Comparison of ENCODE assay signal across 8 cellular contexts in genomic region chr11:126267650-126268049, GRCh38. TPM values are rescaled to one million over a fixed set of nuclear protein-coding genes. Genes with fewer than 3 reads are reported as not detected.
DNase-seq lines count a peak whose midpoint lies in the region; ATAC-seq and TF ChIP-seq lines count a peak whose summit lies in the region.

No MANE protein-coding gene starts in this region.

- H3K27me3 ChIP-seq in body of pancreas, result no peaks in the 10 kb centered on the region
- no peaks in the 10 kb centered on the region for H3K27me3 ChIP-seq in lower lobe of right lung (ENCODE audit: low read depth)
- H3K27me3 ChIP-seq in upper lobe of left lung, result no peaks in the 10 kb centered on the region

- peak overlapping the region; percentile 85 to 91 (median 88) for H3K27ac ChIP-seq in body of pancreas
- H3K27ac ChIP-seq in lower lobe of right lung, result peak overlapping the region; percentile 88
- peak overlapping the region; percentile 91 to 97 (median 92) for H3K27ac ChIP-seq in upper lobe of left lung

- H3K4me1 ChIP-seq in body of pancreas, result peaks cover 24% of the 10 kb centered on the region
- peaks cover 22% of the 10 kb centered on the region for H3K4me1 ChIP-seq in lower lobe of right lung
- peaks cover 13 to 24% (median 17%) of the 10 kb centered on the region in 4 donors for H3K4me1 ChIP-seq in upper lobe of left lung

- TF ChIP-seq CTCF in body of pancreas (IDR thresholded peaks at IDR 0.05), result no peak
- TF ChIP-seq CTCF in lower lobe of right lung (IDR thresholded peaks at IDR 0.05), result no peak
- TF ChIP-seq CTCF in upper lobe of left lung (IDR thresholded peaks at IDR 0.05), result no peak

- H3K4me3 Mint-ChIP-seq in activated naive CD4-positive, alpha-beta T cell treated with anti-CD3 and anti-CD28 coated beads, Interleukin-2, amount 10 ng/mL, durations not matched to agents 7 days and 5 days, result peak overlapping the region; percentile 98

- peak overlapping the region; percentile 98 for H3K27ac Mint-ChIP-seq in activated naive CD4-positive, alpha-beta T cell treated with anti-CD3 and anti-CD28 coated beads, Interleukin-2, amount 10 ng/mL, durations not matched to agents 7 days and 5 days

- H3K36me3 Mint-ChIP-seq in activated naive CD4-positive, alpha-beta T cell treated with anti-CD3 and anti-CD28 coated beads, Interleukin-2, amount 10 ng/mL, durations not matched to agents 7 days and 5 days, result peaks cover 65% of the 10 kb centered on the region

- intact Hi-C loops in body of pancreas (cut with DNase I), result no loop called here
- intact Hi-C loops in lower lobe of right lung (cut with DNase I), result no loop called here

- ATAC-seq in body of pancreas (peak; percentile 45), lower lobe of right lung (peak in 1 of 2 donors; percentile 1), upper lobe of left lung (ENCODE audit: low FRiP score in 2 of 2) (no peak)

- peaks cover 45% of the 10 kb centered on the region for H3K4me1 Mint-ChIP-seq in activated naive CD4-positive, alpha-beta T cell treated with anti-CD3 and anti-CD28 coated beads, Interleukin-2, amount 10 ng/mL, durations not matched to agents 7 days and 5 days

- TF ChIP-seq EP300 in upper lobe of left lung (IDR thresholded peaks at IDR 0.05), result no peak

- CTCF ChIA-PET in activated naive CD4-positive, alpha-beta T cell treated with anti-CD3 and anti-CD28 coated beads, Interleukin-2, amount 10 ng/mL, durations not matched to agents 7 days and 5 days (lab: Charles Lee), result interaction anchor here (0.9 kb wide), 1 partner anchor 54 kb away, joined by 3 read pairs; no protein-coding TSS in a partner anchor

- peak in 1 of 3 donors; percentile 29 for TF ChIP-seq POLR2A in body of pancreas (IDR thresholded peaks at IDR 0.05)
- TF ChIP-seq POLR2A in upper lobe of left lung (IDR thresholded peaks at IDR 0.05), result no peak

- H3K36me3 ChIP-seq in body of pancreas (replicated peaks in 1 of 2; ENCODE audit: insufficient read depth in 1 of 2, low read depth in 2 of 2) (peaks cover 30 to 39% of the 10 kb centered on the region in 2 donors), lower lobe of right lung (peaks cover 50% of the 10 kb centered on the region), upper lobe of left lung (peaks cover 25 to 53% (median 47%) of the 10 kb centered on the region in 4 donors)

- no peaks in the 10 kb centered on the region for H3K27me3 Mint-ChIP-seq in activated naive CD4-positive, alpha-beta T cell treated with anti-CD3 and anti-CD28 coated beads, Interleukin-2, amount 10 ng/mL, durations not matched to agents 7 days and 5 days

- no peaks in the 10 kb centered on the region for H3K9me3 Mint-ChIP-seq in activated naive CD4-positive, alpha-beta T cell treated with anti-CD3 and anti-CD28 coated beads, Interleukin-2, amount 10 ng/mL, durations not matched to agents 7 days and 5 days

- H3K9me3 ChIP-seq in body of pancreas (no peaks in the 10 kb centered on the region), lower lobe of right lung (no peaks in the 10 kb centered on the region), upper lobe of left lung (no peaks in the 10 kb centered on the region)

- 25 to 33% methylated on average over 6 of the region's 6 CpGs for WGBS in body of pancreas, 2 donors
- WGBS in upper lobe of left lung, 2 donors, result 65 to 69% methylated on average over 6 of the region's 6 CpGs

- no peak for DNase-seq in activated naive CD4-positive, alpha-beta T cell treated with anti-CD3 and anti-CD28 coated beads, Interleukin-2, amount 10 ng/mL, durations not matched to agents 7 days and 5 days
- DNase-seq in activated naive CD4-positive, alpha-beta T cell treated with anti-CD3 and anti-CD28 coated beads, Interleukin-2, amount 50 U/mL, for 16 hours, result no peak
- peak; percentile 86 to 93 (median 90) for DNase-seq in body of pancreas
- no peak for DNase-seq in lower lobe of right lung
- peak in 1 of 2 donors; percentile 41 for DNase-seq in upper lobe of left lung
- no peak for DNase-seq in activated CD8-positive, alpha-beta memory T cell treated with anti-CD3 and anti-CD28 coated beads for 24 hours
- no peak for DNase-seq in NCI-H524 treated with DMSO at 0.1 percent for 48 hours (lab: John Stamatoyannopoulos, UW)
- DNase-seq in NCI-H2171 (lab: John Stamatoyannopoulos, UW), result no peak

- peak overlapping the region; percentile 68 to 78 for H3K4me3 ChIP-seq in body of pancreas
- H3K4me3 ChIP-seq in lower lobe of right lung, result peak overlapping the region; percentile 86
- H3K4me3 ChIP-seq in upper lobe of left lung, result peak overlapping the region; percentile 59 to 79 (median 69)

RNA-seq across cellular contexts. Expression of gene SRPRA, which starts 1.0 kb away (rescaled TPM):
- 100 to 1,000 TPM; 120 to 191 TPM for total RNA-seq in body of pancreas
- 108 TPM for total RNA-seq in lower lobe of right lung
- total RNA-seq in upper lobe of left lung, result 100 to 1,000 TPM in 5 of 6 donors, 10 to 100 TPM in 1; 76.0 to 131 (median 113) TPM

RNA-seq across cellular contexts. Expression of gene FOXRED1, which starts 1.3 kb away (rescaled TPM):
- total RNA-seq in body of pancreas (10 to 100 TPM in 1 of 2 donors, 1 to 10 TPM in 1; 9.3 to 19.1 TPM), lower lobe of right lung (16.6 TPM), upper lobe of left lung (10 to 100 TPM; 10.9 to 20.7 (median 17.8) TPM)

RNA-seq across cellular contexts. Expression of gene TIRAP, which starts 15.2 kb away (rescaled TPM):
- total RNA-seq in body of pancreas, result 10 to 100 TPM in 1 of 2 donors, 1 to 10 TPM in 1; 8.3 to 13.5 TPM
- total RNA-seq in lower lobe of right lung, result 15.2 TPM
- total RNA-seq in upper lobe of left lung, result 10 to 100 TPM in 4 of 6 donors, 1 to 10 TPM in 2; 9.3 to 14.8 (median 11.6) TPM

RNA-seq across cellular contexts. Expression of gene DCPS, which starts 36.2 kb away (rescaled TPM):
- 10 to 100 TPM in 1 of 2 donors, 1 to 10 TPM in 1; 3.0 to 17.9 TPM for total RNA-seq in body of pancreas
- 14.7 TPM for total RNA-seq in lower lobe of right lung
- total RNA-seq in upper lobe of left lung, result 10 to 100 TPM in 5 of 6 donors, 1 to 10 TPM in 1; 6.3 to 21.4 (median 14.1) TPM

RNA-seq across cellular contexts. Expression of gene FAM118B, which starts 56.1 kb away (rescaled TPM):
- 10 to 100 TPM in 1 of 2 donors, 1 to 10 TPM in 1; 6.7 to 36.9 TPM for total RNA-seq in body of pancreas
- 35.2 TPM for total RNA-seq in lower lobe of right lung
- total RNA-seq in upper lobe of left lung, result 10 to 100 TPM in 5 of 6 donors, 1 to 10 TPM in 1; 9.2 to 36.7 (median 31.2) TPM

Comparison
In these comparisons a context has a peak if more than half of its experiments do, and no peak if none do; other contexts are left out.
1. DNase-seq: peak in body of pancreas (4 of 4); none in activated naive CD4-positive, alpha-beta T cell treated with anti-CD3 and anti-CD28 coated beads, Interleukin-2, amount 10 ng/mL, durations not matched to agents 7 days and 5 days (single experiment), activated naive CD4-positive, alpha-beta T cell treated with anti-CD3 and anti-CD28 coated beads, Interleukin-2, amount 50 U/mL, for 16 hours (single experiment), lower lobe of right lung (single experiment), activated CD8-positive, alpha-beta memory T cell treated with anti-CD3 and anti-CD28 coated beads for 24 hours (single experiment), NCI-H524 treated with DMSO at 0.1 percent for 48 hours (single experiment) and NCI-H2171 (single experiment).
2. Peak in every context shown above with its lines, with median percentiles within 50 percentile points of each other: H3K27ac ChIP-seq and H3K4me3 ChIP-seq.